ENCODE assay signal across 14 cellular contexts in the genomic region with DNA sequence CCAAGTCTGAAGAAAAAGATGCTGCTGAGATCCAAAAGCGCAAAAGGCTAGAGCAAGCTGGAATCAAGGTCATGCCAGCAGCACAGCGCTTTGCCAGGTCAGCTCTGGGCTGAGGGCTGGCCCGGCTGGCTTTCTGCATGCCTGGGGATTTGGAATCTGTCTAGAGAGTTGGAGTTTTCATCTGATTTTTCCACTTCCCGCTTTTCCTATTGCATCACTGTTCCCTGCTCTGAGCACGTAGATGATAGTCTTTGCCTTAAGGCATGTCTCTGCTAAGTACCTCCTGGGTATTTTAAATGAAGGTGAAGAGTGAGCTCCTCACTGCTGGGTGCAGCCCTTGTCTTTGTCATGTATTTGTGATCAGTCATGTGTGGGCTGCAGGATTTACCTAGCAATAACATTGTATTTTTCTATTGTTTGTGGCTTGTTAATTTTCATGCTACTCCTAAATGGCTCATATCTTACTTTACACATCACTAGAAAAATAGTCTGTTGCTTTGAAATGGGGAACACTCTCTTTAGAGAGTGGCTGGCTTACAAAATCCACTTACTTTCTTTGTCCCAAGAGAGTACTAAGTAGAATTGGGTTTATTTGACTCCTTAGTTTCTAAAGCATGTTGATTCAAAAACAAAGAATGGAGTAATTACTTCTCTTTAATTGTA.
A peak's percentile ranks its signal among the peaks of the same experiment; 100 is the strongest.
DNase-seq lines count a peak whose midpoint lies in the region; ATAC-seq and TF ChIP-seq lines count a peak whose summit lies in the region.
"Had no signal": no experiment of that assay in that cellular context is flagged by ENCODE, and none has a peak within 500 bp of the region (broad histone marks: within the 10 kb centered on the region; RNA-seq: fewer than 3 reads in every experiment).

No MANE protein-coding gene starts in this region.

- ATAC-seq in GM23338 (peak; percentile 83), sciatic nerve (peak; percentile 26)
- ATAC-seq: foreskin keratinocyte; naive thymus-derived CD4-positive, alpha-beta T cell; PC-3 had no signal

- TF ChIP-seq EP300 in suprapubic skin (IDR thresholded peaks at IDR 0.05) = no peak

- H3K79me2 ChIP-seq in GM23338 (replicated peaks; ENCODE audit: insufficient read depth) = no peaks in the 10 kb centered on the region

- H3K27me3 Mint-ChIP-seq in GM23338 (ENCODE audit: insufficient read depth, low read depth, poor library complexity) = peaks cover 12% of the 10 kb centered on the region
- no peaks in the 10 kb centered on the region for H3K27me3 Mint-ChIP-seq in Calu3 (ENCODE audit: unreplicated experiment)

- no peaks in the 10 kb centered on the region for H3K36me3 Mint-ChIP-seq in GM23338 (ENCODE audit: low read depth)
- H3K36me3 Mint-ChIP-seq in Calu3 (ENCODE audit: insufficient read depth, unreplicated experiment) = peaks cover 5% of the 10 kb centered on the region
- H3K36me3 Mint-ChIP-seq: CD14-positive monocyte; naive thymus-derived CD4-positive, alpha-beta T cell had no signal

- no peaks in the 10 kb centered on the region for H3K9me2 ChIP-seq in GM23338 (ENCODE audit: insufficient read depth)

- H3K4me2 ChIP-seq in GM23338 = peak overlapping the region; percentile 56

- CTCF ChIA-PET in Calu3 (lab: Charles Lee) = no interaction called here

- no peaks in the 10 kb centered on the region for H3K9me3 Mint-ChIP-seq in GM23338
- H3K9me3 Mint-ChIP-seq in Calu3 (ENCODE audit: low read depth, unreplicated experiment) = no peaks in the 10 kb centered on the region
- H3K9me3 Mint-ChIP-seq: CD14-positive monocyte had no signal

- H3K36me3 ChIP-seq in GM23338 (ENCODE audit: insufficient read depth) = no peaks in the 10 kb centered on the region
- peaks cover 0 to 6% of the 10 kb centered on the region in 2 donors for H3K36me3 ChIP-seq in ascending aorta
- no peaks in the 10 kb centered on the region for H3K36me3 ChIP-seq in suprapubic skin

- H3K4me3 ChIP-seq in GM23338 (peak overlapping the region; percentile 7; the same call in 1 of the 2 replicates), ascending aorta (peak overlapping the region in 1 of 2 donors; percentile 12), suprapubic skin (no peak overlapping the region)
- H3K4me3 ChIP-seq: GM23248, lung had no signal

- peak; percentile 44 for DNase-seq in GM23338 (ENCODE audit: low spot score)
- DNase-seq in NCI-H1417 treated with DMSO at 0.1 percent for 48 hours (lab: John Stamatoyannopoulos, UW) = peak; percentile 7
- DNase-seq in ascending aorta (ENCODE audit: low spot score in 2 of 2) = peak in 1 of 2 donors; percentile 73
- DNase-seq in sciatic nerve (ENCODE audit: low spot score) = no peak
- DNase-seq in DMS79 treated with DMSO at 0.1 percent for 48 hours (lab: John Stamatoyannopoulos, UW) = no peak
- DNase-seq in Calu3 = no peak
- no peak for DNase-seq in suprapubic skin (ENCODE audit: low spot score in 2 of 2)
- DNase-seq: foreskin keratinocyte; GM23248; naive thymus-derived CD4-positive, alpha-beta T cell; NCI-H226; PC-3 had no signal

- H3K4me3 Mint-ChIP-seq in GM23338 (peak overlapping the region; percentile 8; the same call in 2 of the 3 replicates), Calu3 (ENCODE audit: low read depth, unreplicated experiment) (no peak overlapping the region)
- H3K4me3 Mint-ChIP-seq: CD14-positive monocyte; naive thymus-derived CD4-positive, alpha-beta T cell had no signal

- no peak for TF ChIP-seq CTCF in GM23338 (conservative IDR thresholded peaks at IDR 0.05; ENCODE audit: low read depth in 2 of 2)
- no peak for TF ChIP-seq CTCF in ascending aorta (IDR thresholded peaks at IDR 0.05)
- TF ChIP-seq CTCF in Calu3 (IDR thresholded peaks at IDR 0.05; ENCODE audit: unreplicated experiment) = no peak
- no peak for TF ChIP-seq CTCF in suprapubic skin (IDR thresholded peaks at IDR 0.05)

- H3F3A ChIP-seq in GM23338 (replicated peaks; ENCODE audit: low read depth) = no peaks in the 10 kb centered on the region

- H3K27me3 ChIP-seq in GM23338 (ENCODE audit: insufficient read depth) (no peaks in the 10 kb centered on the region), ascending aorta (no peaks in the 10 kb centered on the region), suprapubic skin (no peaks in the 10 kb centered on the region)

- H3K4me1 ChIP-seq in GM23338 (ENCODE audit: insufficient read depth) (peaks cover 40% of the 10 kb centered on the region), ascending aorta (peaks cover under 1 to 31% of the 10 kb centered on the region in 2 donors), suprapubic skin (no peaks in the 10 kb centered on the region)
- H3K4me1 ChIP-seq: foreskin keratinocyte had no signal

- H3K9me3 ChIP-seq in ascending aorta (no peaks in the 10 kb centered on the region), suprapubic skin (no peaks in the 10 kb centered on the region)

- H4K20me1 ChIP-seq in GM23338 (replicated peaks; ENCODE audit: insufficient read depth) = no peaks in the 10 kb centered on the region

- intact Hi-C loops in ascending aorta (cut with DNase I) = loop anchor here (2.0 to 5.0 kb wide), 2 partner anchors 83 to 260 kb away; partner anchors contain the start of gene LIMCH1
- intact Hi-C loops in sciatic nerve (cut with DNase I) = no loop called here
- intact Hi-C loops in Calu3 (cut with micrococcal nuclease; ENCODE audit: unreplicated experiment) = no loop called here

- no TSS peak for BruUV-seq in Calu3 (replicated peaks; lab: Mats Ljungman, UMichigan)

- H3K27ac ChIP-seq in GM23338 (ENCODE audit: low read depth) (no peak overlapping the region), ascending aorta (peak overlapping the region; percentile 72 to 76), suprapubic skin (no peak overlapping the region)
- H3K27ac ChIP-seq: foreskin keratinocyte, GM23248 had no signal

- no peak for TF ChIP-seq POLR2A in suprapubic skin (IDR thresholded peaks at IDR 0.05)

- H3K27ac Mint-ChIP-seq in GM23338 (no peak overlapping the region), Calu3 (ENCODE audit: unreplicated experiment) (no peak overlapping the region)
- H3K27ac Mint-ChIP-seq: CD14-positive monocyte; naive thymus-derived CD4-positive, alpha-beta T cell had no signal

- peaks cover 44% of the 10 kb centered on the region for H3K4me1 Mint-ChIP-seq in GM23338
- no peaks in the 10 kb centered on the region for H3K4me1 Mint-ChIP-seq in Calu3 (ENCODE audit: low read depth, unreplicated experiment)
- H3K4me1 Mint-ChIP-seq: CD14-positive monocyte; naive thymus-derived CD4-positive, alpha-beta T cell had no signal

- 82% methylated on average over 5 of the region's 5 CpGs for WGBS in suprapubic skin

- H2AFZ ChIP-seq in GM23338 = peak overlapping the region; percentile 44; the same call in 1 of the 2 replicates
- H2AFZ ChIP-seq: GM23248 had no signal

TF ChIP-seq in GM23338, 12 proteins besides CTCF, POLR2A, EP300 and RAD21 (continues in another document):
- TF ChIP-seq EZH2 (IDR thresholded peaks at IDR 0.05; ENCODE audit: low read depth, unreplicated experiment) = no peak
- no peak for TF ChIP-seq JUNB (IDR thresholded peaks at IDR 0.05; ENCODE audit: unreplicated experiment)
- no peak for TF ChIP-seq ZNF331 (CRISPR knock-in tag; IDR thresholded peaks at IDR 0.05; ENCODE audit: low read depth)

Comparison
In these comparisons a context has a peak if more than half of its experiments do, and no peak if none do; other contexts are left out.
1. DNase-seq: peak in GM23338 (single experiment) and NCI-H1417 treated with DMSO at 0.1 percent for 48 hours (single experiment); none in sciatic nerve (single experiment), DMS79 treated with DMSO at 0.1 percent for 48 hours (single experiment), Calu3 (single experiment) and suprapubic skin (0 of 2).
2. H3K27ac ChIP-seq: peak in ascending aorta (2 of 2); none in GM23338 (single experiment) and suprapubic skin (single experiment).